ENCODE assay signal across 13 cellular contexts in the genomic region with DNA sequence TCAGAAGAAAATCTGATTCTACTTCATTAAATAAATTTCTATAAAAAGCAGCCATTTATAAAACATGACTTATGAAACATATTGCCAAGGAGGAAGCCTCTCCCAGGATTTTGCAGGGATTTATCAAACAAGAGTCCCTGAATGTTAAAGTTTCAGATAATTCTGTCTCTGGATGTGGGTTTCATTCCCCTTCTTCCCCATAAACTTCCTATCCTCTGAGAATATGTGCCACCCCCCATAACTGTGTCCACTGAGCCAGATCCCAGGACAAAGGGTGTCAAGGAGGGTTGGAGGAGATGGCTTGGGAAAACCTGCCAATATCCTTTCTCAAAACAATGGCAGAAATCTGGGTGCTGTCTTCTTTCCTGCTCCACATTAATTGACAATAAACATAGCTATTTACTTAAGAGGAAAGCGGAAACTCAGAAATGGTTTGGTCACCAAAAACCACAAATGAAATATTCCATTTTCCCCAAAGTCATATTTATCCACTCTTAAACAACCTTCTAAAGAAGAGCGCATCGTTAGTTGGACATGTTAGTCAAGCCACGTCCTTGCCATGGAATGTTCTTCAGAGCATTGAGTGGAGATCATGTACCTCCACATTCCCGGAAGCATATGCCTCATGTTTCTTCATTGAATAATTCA. TPM values are rescaled to one million over a fixed set of nuclear protein-coding genes. Genes with fewer than 3 reads are reported as not detected.
DNase-seq lines count a peak whose midpoint lies in the region; ATAC-seq and TF ChIP-seq lines count a peak whose summit lies in the region.
"Had no signal": no experiment of that assay in that cellular context is flagged by ENCODE, and none has a peak within 500 bp of the region (broad histone marks: within the 10 kb centered on the region; RNA-seq: fewer than 3 reads in every experiment).

No MANE protein-coding gene starts in this region.

- in situ Hi-C loops in GM23248 (cut with MboI), result loop anchor here (25.0 kb wide), 4 partner anchors 409 to 1559 kb away; partner anchors contain the start of gene KLF6

- H3K9me3 ChIP-seq in GM23248 (ENCODE audit: low read depth) (no peaks in the 10 kb centered on the region), thoracic aorta (no peaks in the 10 kb centered on the region)
- H3K9me3 ChIP-seq: Peyer's patch had no signal

- H2AFZ ChIP-seq in GM23248, result peak overlapping the region; percentile 54

- H3K4me1 ChIP-seq in GM23248 (ENCODE audit: insufficient read depth) (peaks cover 80% of the 10 kb centered on the region), thoracic aorta (ENCODE audit: control insufficient read depth in 1 of 2, low read depth in 2 of 2) (peaks cover 8 to 19% of the 10 kb centered on the region in 2 donors)

- TF ChIP-seq CTCF in WI38 (IDR thresholded peaks at IDR 0.05; ENCODE audit: low read depth, low read length), result no peak
- no peak for TF ChIP-seq CTCF in foreskin fibroblast (IDR thresholded peaks at IDR 0.05; ENCODE audit: low read depth, low read length)
- TF ChIP-seq CTCF in thoracic aorta (IDR thresholded peaks at IDR 0.05), result no peak

- H3K9ac ChIP-seq in GM23248, result peak overlapping the region; percentile 86

- H3K27ac ChIP-seq in GM23248, result peak overlapping the region; percentile 99
- H3K27ac ChIP-seq in thoracic aorta, result peak overlapping the region; percentile 70 to 79

- WGBS in GM23248 (ENCODE audit: low coverage in 1 of 2, low lambda C conversion rate in 2 of 2, missing lambda C conversion rate in 2 of 2), 2 experiments, result 33 to 39% methylated on average over 5 of the region's 5 CpGs

- H3K9me2 ChIP-seq in GM23248 (ENCODE audit: insufficient read depth), result no peaks in the 10 kb centered on the region

- H3K36me3 ChIP-seq in GM23248 (ENCODE audit: low read depth), result no peaks in the 10 kb centered on the region
- H3K36me3 ChIP-seq in thoracic aorta, result no peaks in the 10 kb centered on the region
- H3K36me3 ChIP-seq: Peyer's patch had no signal

- H3K27me3 ChIP-seq in GM23248 (replicated peaks; ENCODE audit: insufficient read depth), result no peaks in the 10 kb centered on the region
- H3K27me3 ChIP-seq in thoracic aorta (replicated peaks; ENCODE audit: insufficient read depth), result no peaks in the 10 kb centered on the region
- H3K27me3 ChIP-seq: Peyer's patch had no signal

- ATAC-seq in thoracic aorta (ENCODE audit: insufficient number of reproducible peaks, low FRiP score, low read depth) (no peak), GM21619 (IDR thresholded peaks at IDR 0.05; ENCODE audit: unreplicated experiment) (no peak), GM21737 (IDR thresholded peaks at IDR 0.05; ENCODE audit: unreplicated experiment) (no peak), HG02885 (IDR thresholded peaks at IDR 0.05; ENCODE audit: poor library complexity, unreplicated experiment) (no peak)
- ATAC-seq: stimulated activated naive B cell treated with anti-CD40 and anti-IgM and Interleukin-4, amounts not matched to agents 10 μg/mL and 1 μg/mL and 100 μg/mL, for 72 hours had no signal

- no peaks in the 10 kb centered on the region for H4K20me1 ChIP-seq in GM23248 (ENCODE audit: insufficient read depth)

- H3K79me2 ChIP-seq in GM23248 (ENCODE audit: insufficient read depth), result no peaks in the 10 kb centered on the region; the same call in none of the 2 replicates

- H3K4me3 ChIP-seq in GM23248 (peak overlapping the region; percentile 29; the same call in 1 of the 2 replicates), WI38 (ENCODE audit: low read depth, low read length) (peak overlapping the region; percentile 25), foreskin fibroblast (ENCODE audit: low read depth in 1 of 2, low read length in 2 of 2) (peak overlapping the region in 1 of 2 donors; percentile 2), thoracic aorta (peak overlapping the region; percentile 36)
- H3K4me3 ChIP-seq: Peyer's patch had no signal

- peak overlapping the region; percentile 84 for H3K4me2 ChIP-seq in GM23248 (ENCODE audit: unreplicated experiment)

- peaks cover 56% of the 10 kb centered on the region for H3F3A ChIP-seq in GM23248 (ENCODE audit: insufficient read depth)

- DNase-seq in GM23248 (peak; percentile 74), foreskin fibroblast (peak; percentile 78 to 86), thoracic aorta (ENCODE audit: low spot score) (no peak), globus pallidus (ENCODE audit: low spot score) (no peak)
- DNase-seq: activated B cell treated with CpG ODN at 0.5 μM for 24 hours; cortex of kidney; naive B cell; Peyer's patch; stimulated activated naive B cell treated with anti-CD40 and anti-IgM and Interleukin-4, amounts not matched to agents 10 μg/mL and 1 μg/mL and 100 μg/mL, for 72 hours had no signal

RNA-seq across cellular contexts. Expression of gene AKR1E2, which starts 54.3 kb away (rescaled TPM):
- total RNA-seq in GM23248 (2014; rRNA removed; shearing (Covaris generic)), result 14.3 and 16.0 TPM in 2 replicates
- polyA plus RNA-seq in GM23248 (2016; fragmentation: Nextera tagmentation; extraction: Ambion mirVana), result 5.1 and 5.2 TPM in 2 replicates
- 10 to 100 TPM; 11.1 to 17.6 TPM for total RNA-seq in thoracic aorta

Comparison
In these comparisons a context has a peak if more than half of its experiments do, and no peak if none do; other contexts are left out.
1. DNase-seq: peak in GM23248 (single experiment) and foreskin fibroblast (2 of 2); none in thoracic aorta (single experiment) and globus pallidus (single experiment).